Comparison of ENCODE assay signal across 8 cellular contexts in the genomic region with DNA sequence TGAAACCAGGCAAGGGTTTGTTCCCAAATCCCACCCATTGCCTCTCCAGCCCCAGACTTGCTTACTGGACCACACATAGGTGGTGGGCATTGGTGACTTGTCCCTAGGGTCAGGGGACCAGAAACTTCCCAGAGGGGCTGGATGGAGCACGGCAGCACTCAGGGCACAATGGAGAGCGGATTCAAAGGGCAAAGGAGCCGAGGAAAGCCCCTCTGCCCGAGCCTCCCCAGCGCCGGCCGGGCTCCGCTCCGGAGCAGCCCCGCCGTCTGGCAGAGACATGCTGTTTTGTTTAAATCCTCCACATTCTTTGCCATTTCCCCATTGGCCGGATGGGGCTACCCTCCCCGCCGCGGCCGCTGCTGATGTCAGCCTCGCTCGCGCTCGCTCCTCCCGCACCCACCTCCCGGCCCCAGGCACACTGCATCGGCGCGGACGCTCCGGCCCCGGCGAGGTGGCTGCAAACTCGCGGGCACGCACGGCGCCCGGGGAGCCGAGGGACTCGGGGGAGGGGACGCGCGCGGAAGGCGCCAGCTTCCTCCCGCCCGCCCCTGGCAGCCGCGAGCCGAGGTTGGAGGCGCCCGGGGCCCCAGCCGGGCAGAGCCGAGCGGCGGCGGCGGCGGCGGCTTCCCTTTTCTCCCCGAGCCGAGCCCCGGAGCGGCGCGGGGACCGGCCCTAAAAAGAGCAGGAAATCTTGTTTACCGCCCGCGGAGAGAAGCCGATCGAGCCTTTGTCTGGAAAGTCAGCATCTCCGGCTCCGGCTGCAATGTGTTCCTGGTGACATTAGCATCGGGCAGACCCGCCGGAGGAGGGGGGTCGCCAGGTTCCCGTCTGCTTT. TPM values are rescaled to one million over a fixed set of nuclear protein-coding genes. Genes with fewer than 3 reads are reported as not detected.
DNase-seq lines count a peak whose midpoint lies in the region; FAIRE-seq and TF ChIP-seq lines count a peak whose summit lies in the region.

A gene (plus strand): TSS at position 390 of the 835 bp plus-strand sequence.

- peaks cover 29 to 30% of the 10 kb centered on the region in 2 experiments for H3K4me1 ChIP-seq in neutrophil (ENCODE audit: control insufficient read depth in 1 of 2, insufficient read depth in 1 of 2, low read depth in 1 of 2, low read length in 1 of 2)

- no peak for FAIRE-seq in frontal cortex (lab: Jason Lieb, UNC)

- no peaks in the 10 kb centered on the region for H3K27me3 ChIP-seq in H7 (ENCODE audit: control insufficient read depth, insufficient read depth, low read length)
- no peaks in the 10 kb centered on the region for H3K27me3 ChIP-seq in MG63
- H3K27me3 ChIP-seq in neutrophil: peaks cover 12% of the 10 kb centered on the region

- H3K4me3 ChIP-seq in H7 (ENCODE audit: insufficient read depth, low read depth, low read length): peak within 1 kb of the TSS; percentile 87
- peak within 1 kb of the TSS; percentile 58 for H3K4me3 ChIP-seq in MG63
- peak within 1 kb of the TSS; percentile 91 to 92 for H3K4me3 ChIP-seq in neutrophil (ENCODE audit: low read depth in 1 of 2, low read length in 1 of 2)

- DNase-seq in GDM1 (lab: John Stamatoyannopoulos, UW): peak; percentile 78
- DNase-seq in H7: peak; percentile 94
- DNase-seq in MG63: peak; percentile 88
- peak; percentile 89 for DNase-seq in SK-N-DZ (ENCODE audit: low spot score)
- peak; percentile 87 for DNase-seq in activated naive CD4-positive, alpha-beta T cell treated with Interleukin-2 at 50 U/mL for 16 hours
- DNase-seq in frontal cortex (ENCODE audit: low spot score in 2 of 2): peak; percentile 79 to 84
- peak in 47 of 49 donors; percentile 31 to 93 (median 75) for DNase-seq in substantia nigra (lab: John Stamatoyannopoulos, UW)

- peak; percentile 23 for TF ChIP-seq CTCF in neutrophil (IDR thresholded peaks at IDR 0.05)

- peak within 1 kb of the TSS; percentile 94 for H3K27ac ChIP-seq in neutrophil
- peak within 1 kb of the TSS; percentile 83 for H3K27ac ChIP-seq in substantia nigra (ENCODE audit: low read depth, low read length, poor library complexity, severe bottlenecking)

- H3K36me3 ChIP-seq in H7 (replicated peaks; ENCODE audit: control insufficient read depth, insufficient read depth, low read length): no peaks in the 10 kb centered on the region
- H3K36me3 ChIP-seq in MG63: no peaks in the 10 kb centered on the region
- H3K36me3 ChIP-seq in neutrophil: no peaks in the 10 kb centered on the region

- H3K9me3 ChIP-seq in MG63: no peaks in the 10 kb centered on the region
- no peaks in the 10 kb centered on the region for H3K9me3 ChIP-seq in neutrophil

RNA-seq across cellular contexts. Expression of the gene that starts here (rescaled TPM):
- 22.3 and 25.3 TPM in 2 replicates for total RNA-seq in H7 (2014; rRNA removed; shearing (Covaris generic))
- total RNA-seq in MG63 (2014; rRNA removed; shearing (Covaris generic); ENCODE audit: low replicate concordance): 0.49 and 0.99 TPM in 2 replicates
- 10.8 and 17.5 TPM in 2 replicates for polyA plus RNA-seq in SK-N-DZ (2014; cell fraction: cytosol; rRNA removed)
- 6.8 and 10.5 TPM in 2 replicates for polyA plus RNA-seq in SK-N-DZ (2014; cell fraction: nucleus; rRNA removed)
- 70.9 TPM for total RNA-seq in frontal cortex

Comparison
In these comparisons a context has a peak if more than half of its experiments do, and no peak if none do; other contexts are left out.
1. Peak in every context shown above with its lines: DNase-seq, H3K4me3 ChIP-seq and H3K27ac ChIP-seq.
2. RNA of the gene that starts here (total RNA-seq): 70.9 TPM in frontal cortex (single experiment) and 22.3 to 25.3 TPM in H7; 0.49 to 0.99 TPM in MG63; every median in the first group is over 10 times any median in the second.
3. Peak in DNase-seq and H3K4me3 ChIP-seq in MG63; RNA of the gene not detected or under 1 TPM.